ENCODE assay signal across 3 cellular contexts in the genomic region with DNA sequence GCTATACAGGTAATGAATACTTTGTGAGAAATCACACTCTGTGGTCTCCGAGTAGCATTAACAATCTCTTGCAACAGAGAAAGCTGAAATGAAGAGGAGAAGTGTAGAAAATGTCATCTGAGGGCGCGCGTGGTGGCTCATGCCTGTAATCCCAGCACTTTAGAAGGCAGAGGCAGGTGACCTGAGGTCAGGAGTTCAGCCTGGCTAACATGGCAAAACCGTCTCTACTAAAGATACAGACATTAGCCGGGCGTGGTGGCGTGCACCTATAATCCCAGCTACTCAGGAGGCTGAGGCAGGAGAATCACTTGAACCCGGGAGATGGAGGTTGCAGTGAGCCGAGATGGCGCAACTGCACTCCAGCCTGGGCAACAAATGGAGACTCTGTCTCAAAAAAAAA. TPM values are rescaled to one million over a fixed set of nuclear protein-coding genes. Genes with fewer than 3 reads are reported as not detected.
"Had no signal": no experiment of that assay in that cellular context is flagged by ENCODE, and none has a peak within 500 bp of the region (broad histone marks: within the 10 kb centered on the region; RNA-seq: fewer than 3 reads in every experiment).

No MANE protein-coding gene starts in this region.

RNA-seq across cellular contexts. Expression of gene MPV17L, which starts 59.4 kb away (rescaled TPM):
- total RNA-seq: myocyte; naive thymus-derived CD8-positive, alpha-beta T cell; smooth muscle cell had no signal
- polyA plus RNA-seq: naive thymus-derived CD8-positive, alpha-beta T cell; smooth muscle cell had no signal
